19 cellular contexts compared by ENCODE assay signal in genomic region chr1:237911911-237912310, GRCh38. TPM values are rescaled to one million over a fixed set of nuclear protein-coding genes. Genes with fewer than 3 reads are reported as not detected.
DNase-seq lines count a peak whose midpoint lies in the region; ATAC-seq and TF ChIP-seq lines count a peak whose summit lies in the region.
"Had no signal": no experiment of that assay in that cellular context is flagged by ENCODE, and none has a peak within 500 bp of the region (broad histone marks: within the 10 kb centered on the region; RNA-seq: fewer than 3 reads in every experiment).

No MANE protein-coding gene starts in this region.

- H3K4me3 Mint-ChIP-seq in activated T-cell treated with anti-CD3 and anti-CD28 coated beads, Interleukin-2, amount 50 U/mL, for 72 hours: no peak overlapping the region
- H3K4me3 Mint-ChIP-seq: CD8-positive, alpha-beta memory T cell; GM23338 had no signal

- no peak overlapping the region for H2AFZ ChIP-seq in PC-3 (ENCODE audit: low read length)
- H2AFZ ChIP-seq in smooth muscle cell (ENCODE audit: low read depth): no peak overlapping the region
- H2AFZ ChIP-seq: GM23338 had no signal

- H3K36me3 ChIP-seq in PC-3 (ENCODE audit: low read depth, low read length) (no peaks in the 10 kb centered on the region), smooth muscle cell (ENCODE audit: low read depth) (no peaks in the 10 kb centered on the region)
- H3K36me3 ChIP-seq: SJCRH30 had no signal

- H3K4me1 ChIP-seq in PC-3 (ENCODE audit: insufficient read depth, low read length): no peaks in the 10 kb centered on the region
- H3K4me1 ChIP-seq in smooth muscle cell (ENCODE audit: low read depth): no peaks in the 10 kb centered on the region
- H3K4me1 ChIP-seq: SJCRH30 had no signal

- H3K27ac ChIP-seq in PC-3 (ENCODE audit: low read length) (no peak overlapping the region), smooth muscle cell (ENCODE audit: low read depth) (no peak overlapping the region)
- H3K27ac ChIP-seq: KMS-11, SJCRH30 had no signal

- peaks cover 7 to 16% of the 10 kb centered on the region in 2 donors for H3K9me3 Mint-ChIP-seq in activated T-cell treated with anti-CD3 and anti-CD28 coated beads, Interleukin-2, amount 50 U/mL, for 72 hours

- H3K27me3 Mint-ChIP-seq in activated T-cell treated with anti-CD3 and anti-CD28 coated beads, Interleukin-2, amount 50 U/mL, for 72 hours (ENCODE audit: low read depth): no peaks in the 10 kb centered on the region

- H3K9ac ChIP-seq in PC-3 (ENCODE audit: low read length) (no peak overlapping the region), smooth muscle cell (ENCODE audit: low read depth) (no peak overlapping the region)
- H3K9ac ChIP-seq: KMS-11 had no signal

- H3K36me3 Mint-ChIP-seq in activated T-cell treated with anti-CD3 and anti-CD28 coated beads, Interleukin-2, amount 50 U/mL, for 72 hours (ENCODE audit: insufficient read depth in 2 of 2): no peaks in the 10 kb centered on the region
- H3K36me3 Mint-ChIP-seq: CD8-positive, alpha-beta memory T cell had no signal

- CTCF ChIA-PET in PC-3 (lab: Charles Lee): no interaction called here

- no peak overlapping the region for H3K27ac Mint-ChIP-seq in activated T-cell treated with anti-CD3 and anti-CD28 coated beads, Interleukin-2, amount 50 U/mL, for 72 hours
- H3K27ac Mint-ChIP-seq: CD8-positive, alpha-beta memory T cell; GM23338 had no signal

- H3K79me2 ChIP-seq in PC-3 (ENCODE audit: low read length): no peaks in the 10 kb centered on the region
- no peaks in the 10 kb centered on the region for H3K79me2 ChIP-seq in smooth muscle cell (ENCODE audit: low read depth)

- H3K4me3 ChIP-seq in PC-3 (ENCODE audit: low read length): no peak overlapping the region
- no peak overlapping the region for H3K4me3 ChIP-seq in smooth muscle cell
- H3K4me3 ChIP-seq: GM12878, GM23338, SJCRH30 had no signal

- POLR2A ChIA-PET in PC-3 (lab: Charles Lee; ENCODE audit: unreplicated experiment): no interaction called here

- H3K4me1 Mint-ChIP-seq in activated T-cell treated with anti-CD3 and anti-CD28 coated beads, Interleukin-2, amount 50 U/mL, for 72 hours (ENCODE audit: low read depth): no peaks in the 10 kb centered on the region
- H3K4me1 Mint-ChIP-seq: CD8-positive, alpha-beta memory T cell; GM23338 had no signal

- intact Hi-C loops in PC-3 (cut with micrococcal nuclease): no loop called here

- H3F3A ChIP-seq in PC-3 (ENCODE audit: low read length, unreplicated experiment) (no peaks in the 10 kb centered on the region), smooth muscle cell (ENCODE audit: low read depth) (no peaks in the 10 kb centered on the region)

- H3K27me3 ChIP-seq in PC-3 (ENCODE audit: low read length): no peaks in the 10 kb centered on the region
- H3K27me3 ChIP-seq in smooth muscle cell (ENCODE audit: low read depth): no peaks in the 10 kb centered on the region
- H3K27me3 ChIP-seq: SJCRH30 had no signal

- TF ChIP-seq CTCF in PC-3 (conservative IDR thresholded peaks at IDR 0.05; ENCODE audit: low read depth, low read length): no peak
- TF ChIP-seq CTCF in smooth muscle cell (IDR thresholded peaks at IDR 0.05; ENCODE audit: borderline replicate concordance, insufficient read depth, poor library complexity, severe bottlenecking): no peak

- BruUV-seq in PC-3 (replicated peaks; lab: Mats Ljungman, UMichigan): no TSS peak

- H3K4me2 ChIP-seq in PC-3 (ENCODE audit: low read length) (no peak overlapping the region), smooth muscle cell (peak overlapping the region; percentile 22)
- H3K4me2 ChIP-seq: GM23338, KMS-11 had no signal

- H4K20me1 ChIP-seq in PC-3 (ENCODE audit: low read length): no peaks in the 10 kb centered on the region
- no peaks in the 10 kb centered on the region for H4K20me1 ChIP-seq in smooth muscle cell (ENCODE audit: low read depth)

- DNase-seq in EL (peak; percentile 15), PC-3 (peak; percentile 10), smooth muscle cell (lab: John Stamatoyannopoulos, UW; ENCODE audit: unreplicated experiment) (no peak), NK-92 (lab: John Stamatoyannopoulos, UW; ENCODE audit: unreplicated experiment) (no peak)
- no peak for DNase-seq in activated T-cell treated with anti-CD3 and anti-CD28 coated beads, Interleukin-2, amount 50 U/mL, for 72 hours
- DNase-seq: ACHN; C1 segment of cervical spinal cord; CD8-positive, alpha-beta memory T cell; HCEC 1CT; NCI-H1417; NCI-H1930; NCI-H2171; NCI-H526; SJCRH30 had no signal

- H3K9me2 ChIP-seq in PC-3 (replicated peaks; ENCODE audit: low read length): no peaks in the 10 kb centered on the region

- ATAC-seq in PC-3: no peak
- peak; percentile 71 for ATAC-seq in esophagus mucosa
- ATAC-seq in activated T-cell treated with anti-CD3 and anti-CD28 coated beads, Interleukin-2, amount 50 U/mL, for 72 hours (replicated peaks in 1 of 2): no peak
- no peak for ATAC-seq in GM19455 (IDR thresholded peaks at IDR 0.05; ENCODE audit: unreplicated experiment)
- ATAC-seq: GM12878, GM23338 had no signal

- H3K9me3 ChIP-seq in PC-3 (ENCODE audit: low read length) (no peaks in the 10 kb centered on the region), smooth muscle cell (replicated peaks; ENCODE audit: low read depth) (no peaks in the 10 kb centered on the region)
- H3K9me3 ChIP-seq: SJCRH30 had no signal

RNA-seq across cellular contexts. Expression of gene ZP4, which starts 21.2 kb away (rescaled TPM):
- total RNA-seq in PC-3 (2014; rRNA removed): not detected in 2 replicates
- total RNA-seq in esophagus mucosa: not detected
- total RNA-seq in smooth muscle cell: 0.18 TPM in 1 of 2 replicates, not detected in the other
- polyA plus RNA-seq in smooth muscle cell: 0.31 TPM in 1 of 2 replicates, not detected in the other
- total RNA-seq in activated T-cell treated with anti-CD3 and anti-CD28 coated beads, Interleukin-2, amount 50 U/mL, for 72 hours: not detected
- total RNA-seq: CD8-positive, alpha-beta memory T cell; GM12878; GM23338; SJCRH30 had no signal
- polyA plus RNA-seq: CD8-positive, alpha-beta memory T cell; GM23338 had no signal

Comparison
In these comparisons a context has a peak if more than half of its experiments do, and no peak if none do; other contexts are left out.
1. DNase-seq: peak in EL (single experiment) and PC-3 (single experiment); none in smooth muscle cell (single experiment), activated T-cell treated with anti-CD3 and anti-CD28 coated beads, Interleukin-2, amount 50 U/mL, for 72 hours (0 of 2) and NK-92 (single experiment).